Comparison of ENCODE assay signal across 8 cellular contexts in genomic region chr19:48325265-48325910, GRCh38. TPM values are rescaled to one million over a fixed set of nuclear protein-coding genes. Genes with fewer than 3 reads are reported as not detected.
DNase-seq lines count a peak whose midpoint lies in the region; ATAC-seq and TF ChIP-seq lines count a peak whose summit lies in the region.

A gene with protein sequence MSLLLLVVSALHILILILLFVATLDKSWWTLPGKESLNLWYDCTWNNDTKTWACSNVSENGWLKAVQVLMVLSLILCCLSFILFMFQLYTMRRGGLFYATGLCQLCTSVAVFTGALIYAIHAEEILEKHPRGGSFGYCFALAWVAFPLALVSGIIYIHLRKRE (plus strand): TSS chr19:48325552. CDS start chr19:48326845, 1,293 bp downstream.

- H2AFZ ChIP-seq in MM.1S (ENCODE audit: low read length), result peak within 1 kb of the TSS; percentile 75

- peaks cover 3% of the 10 kb centered on the region for H3K36me3 Mint-ChIP-seq in chondrocyte (ENCODE audit: low read depth)

- peak; percentile 93 for DNase-seq in ELR (ENCODE audit: low read depth)
- peak; percentile 62 for DNase-seq in MM.1S
- DNase-seq in activated CD4-positive, alpha-beta T cell treated with anti-CD3 and anti-CD28 coated beads for 1 hour, result peak; percentile 78
- peak; percentile 95 for DNase-seq in chondrocyte (ENCODE audit: low spot score)
- peak; percentile 84 to 91 for DNase-seq in left lung
- DNase-seq in stimulated activated CD4-positive, alpha-beta T cell treated with anti-CD3 and anti-CD28 coated beads, Interleukin-4, amount 100 ng/mL, for 48 hours (ENCODE audit: low read depth in 2 of 2), result peak; percentile 73 to 84

- no peaks in the 10 kb centered on the region for H3K9me3 Mint-ChIP-seq in chondrocyte (ENCODE audit: low read depth)

- H3K27ac Mint-ChIP-seq in chondrocyte (ENCODE audit: unreplicated experiment), result peak within 1 kb of the TSS; percentile 99

- H3K27ac ChIP-seq in MM.1S (ENCODE audit: low read length) (peak within 1 kb of the TSS; percentile 37; the same call in 1 of the 2 replicates), left lung (peak within 1 kb of the TSS; percentile 91 to 99)

- H3K9me2 ChIP-seq in MM.1S (replicated peaks; ENCODE audit: insufficient read depth, low read length), result no peaks in the 10 kb centered on the region

- H3F3A ChIP-seq in MM.1S (ENCODE audit: insufficient read depth, low read length), result peaks cover 14% of the 10 kb centered on the region

- H3K36me3 ChIP-seq in MM.1S (replicated peaks; ENCODE audit: insufficient read depth, low read length) (no peaks in the 10 kb centered on the region), left lung (peaks cover 0 to 32% of the 10 kb centered on the region in 2 donors)

- TF ChIP-seq CTCF in MM.1S (IDR thresholded peaks at IDR 0.05; ENCODE audit: low read length) (no peak), chondrocyte (IDR thresholded peaks at IDR 0.05) (no peak), left lung (IDR thresholded peaks at IDR 0.05) (no peak)

- no peaks in the 10 kb centered on the region for H3K27me3 Mint-ChIP-seq in chondrocyte (ENCODE audit: low read depth)

- ATAC-seq in left lung (peak; percentile 28), GM21737 (IDR thresholded peaks at IDR 0.05; ENCODE audit: unreplicated experiment) (no peak), HG02970 (IDR thresholded peaks at IDR 0.05; ENCODE audit: low FRiP score, unreplicated experiment) (no peak)

- peak within 1 kb of the TSS; percentile 53; the same call in 1 of the 2 replicates for H3K9ac ChIP-seq in MM.1S (ENCODE audit: low read length)

- H3K9me3 ChIP-seq in MM.1S (replicated peaks; ENCODE audit: insufficient read depth, low read length) (no peaks in the 10 kb centered on the region), left lung (no peaks in the 10 kb centered on the region)

- no peaks in the 10 kb centered on the region for H4K20me1 ChIP-seq in MM.1S (ENCODE audit: insufficient read depth, low read length)

- peak within 1 kb of the TSS; percentile 57 for H3K4me3 ChIP-seq in MM.1S (ENCODE audit: low read length)
- H3K4me3 ChIP-seq in left lung, result peak within 1 kb of the TSS; percentile 57 to 68

- peaks cover 77% of the 10 kb centered on the region for H3K4me1 Mint-ChIP-seq in chondrocyte (ENCODE audit: low read depth)

- 0 out of 2 replicates have a peak, but pooled peaks cover 2% of the 10 kb centered on the region for H3K79me2 ChIP-seq in MM.1S (ENCODE audit: low read length)

- intact Hi-C loops in left lung (cut with DNase I), result no loop called here

- H3K4me1 ChIP-seq in MM.1S (ENCODE audit: low read length), result peaks cover 38% of the 10 kb centered on the region
- peaks cover 15 to 91% of the 10 kb centered on the region in 2 donors for H3K4me1 ChIP-seq in left lung

- peak within 1 kb of the TSS; percentile 85 for H3K4me3 Mint-ChIP-seq in chondrocyte (ENCODE audit: unreplicated experiment)

- H3K4me2 ChIP-seq in MM.1S (ENCODE audit: low read depth, low read length), result peak within 1 kb of the TSS; percentile 86

- H3K27me3 ChIP-seq in MM.1S (replicated peaks; ENCODE audit: insufficient read depth, low read length) (no peaks in the 10 kb centered on the region), left lung (no peaks in the 10 kb centered on the region)

RNA-seq across cellular contexts. Expression of the gene that starts here (rescaled TPM):
- 257 to 284 TPM (median 277 TPM) in 3 replicates for total RNA-seq in chondrocyte
- total RNA-seq in left lung, result 100 to 1,000 TPM; 127 to 320 TPM
